Comparison of ENCODE assay signal across 9 cellular contexts in the genomic region with DNA sequence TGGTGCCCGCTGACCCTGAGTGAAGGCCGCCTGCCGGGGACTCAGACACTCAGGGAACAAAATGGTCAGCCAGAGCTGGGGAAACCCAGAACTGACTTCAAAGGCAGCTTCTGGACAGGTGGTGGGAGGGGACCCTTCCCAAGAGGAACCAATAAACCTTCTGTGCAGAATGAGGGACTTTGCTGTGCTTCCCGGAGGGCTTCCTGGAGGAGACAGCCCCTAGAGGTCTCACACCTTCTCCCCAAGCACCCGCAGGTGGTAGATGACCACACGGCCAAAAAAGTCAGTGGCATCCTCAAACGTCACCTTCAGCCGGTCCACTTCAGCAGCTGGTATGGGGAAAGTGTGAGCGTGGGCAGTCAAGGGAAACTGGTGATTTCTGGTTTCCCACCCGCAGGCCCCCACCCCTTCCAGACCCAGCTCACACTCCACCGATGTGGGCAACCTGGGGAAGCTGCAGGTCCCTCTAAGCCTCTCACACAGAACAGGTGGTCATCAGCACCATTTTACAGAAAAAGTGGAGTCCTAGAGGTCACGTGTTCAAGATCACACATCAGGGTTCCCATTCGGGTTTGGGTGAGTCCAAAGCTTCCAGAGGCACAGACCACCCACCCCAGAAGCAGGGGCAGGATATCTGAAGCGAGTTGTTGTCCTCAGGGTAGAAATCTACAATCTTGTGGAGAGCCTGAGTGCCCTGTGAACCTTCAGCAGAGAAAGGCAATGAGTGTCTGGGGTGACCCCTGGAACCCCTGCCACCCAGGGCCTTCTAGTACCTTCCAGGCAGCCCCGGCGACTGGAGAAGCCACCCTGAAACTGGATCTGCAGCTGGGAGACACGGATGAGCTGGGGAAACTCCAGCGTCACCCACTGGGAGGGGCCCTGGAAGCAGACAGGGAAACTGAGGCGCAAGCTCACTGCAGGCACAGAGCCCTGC. TPM values are rescaled to one million over a fixed set of nuclear protein-coding genes. Genes with fewer than 3 reads are reported as not detected.
DNase-seq lines count a peak whose midpoint lies in the region; ATAC-seq and TF ChIP-seq lines count a peak whose summit lies in the region.
"Had no signal": no experiment of that assay in that cellular context is flagged by ENCODE, and none has a peak within 500 bp of the region (broad histone marks: within the 10 kb centered on the region; RNA-seq: fewer than 3 reads in every experiment).

No MANE protein-coding gene starts in this region.

- peaks cover 11% of the 10 kb centered on the region for H3K4me1 Mint-ChIP-seq in HFFc6 (ENCODE audit: low read depth)
- peaks cover 34% of the 10 kb centered on the region for H3K4me1 Mint-ChIP-seq in brain

- H3K27me3 Mint-ChIP-seq in HFFc6 (ENCODE audit: insufficient read depth) (peaks cover 9% of the 10 kb centered on the region; the same call in 1 of the 2 replicates), brain (no peaks in the 10 kb centered on the region)

- H3K9me3 Mint-ChIP-seq in HFFc6 = no peaks in the 10 kb centered on the region
- peaks cover 0 to 4% (median 0%) of the 10 kb centered on the region in 5 experiments for H3K9me3 Mint-ChIP-seq in brain

- H3K36me3 Mint-ChIP-seq in HFFc6 (ENCODE audit: low read depth) (peaks cover 18% of the 10 kb centered on the region), brain (peaks cover 26% of the 10 kb centered on the region)

- H3K4me1 ChIP-seq in mesodermal cell (ENCODE audit: control insufficient read depth, insufficient read depth, low read length, poor library complexity, severe bottlenecking) = no peaks in the 10 kb centered on the region

- H3K27ac Mint-ChIP-seq in HFFc6 (peak overlapping the region; percentile 79; the same call in 1 of the 2 replicates), brain (peak overlapping the region in 4 of 5 experiments; percentile 35 to 96 (median 88))

- H3K4me3 ChIP-seq in mesodermal cell (ENCODE audit: extremely low read depth, insufficient read depth, low read length, poor library complexity, severe bottlenecking) = peak overlapping the region; percentile 50

- 91 to 92% methylated on average over 13 to 14 of the region's 19 CpGs for WGBS in mesodermal cell (ENCODE audit: insufficient coverage in 2 of 2), 2 experiments

- TF ChIP-seq CTCF in 22Rv1 (IDR thresholded peaks at IDR 0.05) (no peak), HFFc6 (IDR thresholded peaks at IDR 0.05) (no peak), brain (conservative IDR thresholded peaks at IDR 0.05) (no peak)

- peaks cover 46% of the 10 kb centered on the region for H3K36me3 ChIP-seq in mesodermal cell (ENCODE audit: control insufficient read depth, insufficient read depth, low read length)

- no peaks in the 10 kb centered on the region for H3K9me3 ChIP-seq in mesodermal cell (ENCODE audit: control insufficient read depth, low read length)
- H3K9me3 ChIP-seq: mucosa of descending colon had no signal

- DNase-seq in HFFc6 = no peak
- DNase-seq in NCI-H82 (lab: John Stamatoyannopoulos, UW) = no peak

- peak overlapping the region; percentile 91 for H3K4me3 Mint-ChIP-seq in HFFc6
- H3K4me3 Mint-ChIP-seq in brain = peak overlapping the region; percentile 91 to 93 (median 93)

- no peak for ATAC-seq in HG03045 (IDR thresholded peaks at IDR 0.05; ENCODE audit: unreplicated experiment)
- ATAC-seq in GM21717 (IDR thresholded peaks at IDR 0.05; ENCODE audit: unreplicated experiment) = no peak
- no peak for ATAC-seq in GM18870 (IDR thresholded peaks at IDR 0.05; ENCODE audit: unreplicated experiment)

- H3K27ac ChIP-seq in 22Rv1 = peak overlapping the region; percentile 92
- no peak overlapping the region for H3K27ac ChIP-seq in mesodermal cell (ENCODE audit: low read depth, low read length, severe bottlenecking)

RNA-seq across cellular contexts. Expression of gene NR2C2AP, which starts 1.2 kb away (rescaled TPM):
- 10 to 100 TPM in 1 of 6 experiments, 1 to 10 TPM in 5; 6.5 to 12.8 (median 9.3) TPM for total RNA-seq in HFFc6 (2021; fragmentation: NEBNext Ultra II Directional; extraction: Animal tissue kit (Norgen Biotek cat#: 25700))
- 25.0 TPM for polyA plus RNA-seq in brain (ENCODE audit: insufficient read depth, low read depth, low replicate concordance)
- 6.2 TPM for polyA plus RNA-seq in mesodermal cell (2013, experiment 1 of 2)
- polyA plus RNA-seq in mesodermal cell (2013, experiment 2 of 2) = 5.0 TPM

RNA-seq across cellular contexts. Expression of gene NCAN, which starts 9.8 kb away (rescaled TPM):
- not detected for total RNA-seq in HFFc6 (2021; fragmentation: NEBNext Ultra II Directional; extraction: Animal tissue kit (Norgen Biotek cat#: 25700))
- polyA plus RNA-seq in brain (ENCODE audit: insufficient read depth, low read depth, low replicate concordance) = 37.8 TPM
- polyA plus RNA-seq in mesodermal cell (2013, experiment 1 of 2) = 1.3 TPM
- 0.81 TPM for polyA plus RNA-seq in mesodermal cell (2013, experiment 2 of 2)

RNA-seq across cellular contexts. Expression of gene RFXANK, which starts 9.9 kb away (rescaled TPM):
- 10 to 100 TPM; 63.7 to 84.6 (median 75.7) TPM for total RNA-seq in HFFc6 (2021; fragmentation: NEBNext Ultra II Directional; extraction: Animal tissue kit (Norgen Biotek cat#: 25700))
- 97.8 TPM for polyA plus RNA-seq in brain (ENCODE audit: insufficient read depth, low read depth, low replicate concordance)
- 69.3 TPM for polyA plus RNA-seq in mesodermal cell (2013, experiment 1 of 2)
- polyA plus RNA-seq in mesodermal cell (2013, experiment 2 of 2) = 63.1 TPM

RNA-seq across cellular contexts. Expression of gene BORCS8, which starts 10.0 kb away (rescaled TPM):
- 10 to 100 TPM; 33.9 to 43.2 (median 38.6) TPM for total RNA-seq in HFFc6 (2021; fragmentation: NEBNext Ultra II Directional; extraction: Animal tissue kit (Norgen Biotek cat#: 25700))
- 31.0 TPM for polyA plus RNA-seq in brain (ENCODE audit: insufficient read depth, low read depth, low replicate concordance)
- polyA plus RNA-seq in mesodermal cell (2013, experiment 1 of 2) = 15.7 TPM
- 16.6 TPM for polyA plus RNA-seq in mesodermal cell (2013, experiment 2 of 2)

RNA-seq across cellular contexts. Expression of gene MEF2B, which starts 31.9 kb away (rescaled TPM):
- 1 to 10 TPM in 3 of 6 experiments, under 1 TPM in 3; 0.20 to 1.9 (median 0.82) TPM for total RNA-seq in HFFc6 (2021; fragmentation: NEBNext Ultra II Directional; extraction: Animal tissue kit (Norgen Biotek cat#: 25700))
- 22.1 TPM for polyA plus RNA-seq in brain (ENCODE audit: insufficient read depth, low read depth, low replicate concordance)
- polyA plus RNA-seq in mesodermal cell (2013, experiment 1 of 2) = 0.85 TPM
- polyA plus RNA-seq in mesodermal cell (2013, experiment 2 of 2) = 0.51 TPM
